Comparison of ENCODE assay signal across 1 cellular context in genomic region chr13:27953671-27954405, GRCh38.
TF ChIP-seq lines count a peak whose summit lies in the region.

No MANE protein-coding gene starts in this region.

TF ChIP-seq in HEK293, 187 proteins besides CTCF, POLR2A, EP300 and RAD21 (continued from another document):
- TF ChIP-seq ZNF560 (tag by site-specific recombination; IDR thresholded peaks at IDR 0.05; ENCODE audit: borderline replicate concordance) (peak; percentile 98), ZNF561 (tag by site-specific recombination; IDR thresholded peaks at IDR 0.05; ENCODE audit: borderline replicate concordance) (no peak), ZSCAN5A (tag by site-specific recombination; IDR thresholded peaks at IDR 0.05) (no peak), ZNF366 (tag by site-specific recombination; conservative IDR thresholded peaks at IDR 0.05) (no peak), ZNF791 (tag by site-specific recombination; IDR thresholded peaks at IDR 0.05) (no peak), ZNF792 (tag by site-specific recombination; IDR thresholded peaks at IDR 0.05) (no peak), ZXDB (tag by site-specific recombination; IDR thresholded peaks at IDR 0.05) (peak; percentile 40; the same call in 1 of the 2 replicates), ZFHX2 (tag by site-specific recombination; conservative IDR thresholded peaks at IDR 0.05) (no peak), ZNF114 (tag by site-specific recombination; IDR thresholded peaks at IDR 0.05) (no peak), ZBTB7A (tag by site-specific recombination; IDR thresholded peaks at IDR 0.05; ENCODE audit: low read depth) (no peak), EGR2 (tag by site-specific recombination; IDR thresholded peaks at IDR 0.05; ENCODE audit: low read depth) (no peak), ZNF660 (tag by site-specific recombination; IDR thresholded peaks at IDR 0.05) (peak; percentile 72; the same call in 1 of the 2 replicates), ZNF830 (tag by site-specific recombination; IDR thresholded peaks at IDR 0.05; ENCODE audit: low read depth) (no peak), GLIS2 (tag by site-specific recombination; IDR thresholded peaks at IDR 0.05) (no peak), MEIS1 (CRISPR knock-in tag; IDR thresholded peaks at IDR 0.05; ENCODE audit: borderline replicate concordance) (no peak), ZBTB20 (tag by site-specific recombination; IDR thresholded peaks at IDR 0.05) (no peak), HIC1 (tag by site-specific recombination; IDR thresholded peaks at IDR 0.05) (no peak), PRDM10 (tag by site-specific recombination; IDR thresholded peaks at IDR 0.05) (0 out of 2 replicates have a peak, but pooled peaks have one; percentile 18), HOXC10 (CRISPR knock-in tag; IDR thresholded peaks at IDR 0.05) (no peak), ZNF843 (tag by site-specific recombination; IDR thresholded peaks at IDR 0.05) (no peak), ZNF580 (tag by site-specific recombination; IDR thresholded peaks at IDR 0.05) (no peak), ZNF777 (tag by site-specific recombination; IDR thresholded peaks at IDR 0.05; ENCODE audit: borderline replicate concordance) (no peak), ZNF449 (tag by site-specific recombination; IDR thresholded peaks at IDR 0.05) (no peak), ZNF48 (tag by site-specific recombination; IDR thresholded peaks at IDR 0.05) (no peak), ZNF223 (tag by site-specific recombination; IDR thresholded peaks at IDR 0.05) (no peak), BCL11A (tag by site-specific recombination; IDR thresholded peaks at IDR 0.05; ENCODE audit: low read depth) (no peak), ZFP69B (tag by site-specific recombination; IDR thresholded peaks at IDR 0.05) (no peak), ZNF394 (tag by site-specific recombination; IDR thresholded peaks at IDR 0.05; ENCODE audit: borderline replicate concordance) (0 out of 2 replicates have a peak, but pooled peaks have one; percentile 39), ZNF610 (tag by site-specific recombination; IDR thresholded peaks at IDR 0.05; ENCODE audit: borderline replicate concordance) (no peak), ZNF629 (tag by site-specific recombination; IDR thresholded peaks at IDR 0.05) (no peak), ZNF202 (tag by site-specific recombination; IDR thresholded peaks at IDR 0.05; ENCODE audit: borderline replicate concordance) (no peak), SALL2 (tag by site-specific recombination; IDR thresholded peaks at IDR 0.05; ENCODE audit: borderline replicate concordance) (no peak), ZNF488 (tag by site-specific recombination; IDR thresholded peaks at IDR 0.05) (no peak), ZNF677 (tag by site-specific recombination; IDR thresholded peaks at IDR 0.05) (peak; percentile 18; the same call in 1 of the 2 replicates), ZNF664 (tag by site-specific recombination; IDR thresholded peaks at IDR 0.05) (no peak), ZNF140 (tag by site-specific recombination; IDR thresholded peaks at IDR 0.05) (no peak), ZBTB48 (tag by site-specific recombination; IDR thresholded peaks at IDR 0.05) (no peak), ZBTB17 (tag by site-specific recombination; IDR thresholded peaks at IDR 0.05) (no peak), ZBTB8A (tag by site-specific recombination; IDR thresholded peaks at IDR 0.05) (peak; percentile 75), HOXD13 (CRISPR knock-in tag; IDR thresholded peaks at IDR 0.05; ENCODE audit: borderline replicate concordance) (no peak), ZNF530 (tag by site-specific recombination; IDR thresholded peaks at IDR 0.05; ENCODE audit: low read depth) (no peak), ZNF529 (tag by site-specific recombination; IDR thresholded peaks at IDR 0.05; ENCODE audit: insufficient replicate concordance) (no peak), ZSCAN30 (tag by site-specific recombination; IDR thresholded peaks at IDR 0.05) (peak; percentile 95), ZNF221 (tag by site-specific recombination; IDR thresholded peaks at IDR 0.05; ENCODE audit: borderline replicate concordance) (no peak), ZFP37 (tag by site-specific recombination; IDR thresholded peaks at IDR 0.05) (no peak), ZNF10 (tag by site-specific recombination; IDR thresholded peaks at IDR 0.05) (no peak), YY2 (tag by site-specific recombination; IDR thresholded peaks at IDR 0.05) (no peak)
- TF ChIP-seq, protein P1, sequence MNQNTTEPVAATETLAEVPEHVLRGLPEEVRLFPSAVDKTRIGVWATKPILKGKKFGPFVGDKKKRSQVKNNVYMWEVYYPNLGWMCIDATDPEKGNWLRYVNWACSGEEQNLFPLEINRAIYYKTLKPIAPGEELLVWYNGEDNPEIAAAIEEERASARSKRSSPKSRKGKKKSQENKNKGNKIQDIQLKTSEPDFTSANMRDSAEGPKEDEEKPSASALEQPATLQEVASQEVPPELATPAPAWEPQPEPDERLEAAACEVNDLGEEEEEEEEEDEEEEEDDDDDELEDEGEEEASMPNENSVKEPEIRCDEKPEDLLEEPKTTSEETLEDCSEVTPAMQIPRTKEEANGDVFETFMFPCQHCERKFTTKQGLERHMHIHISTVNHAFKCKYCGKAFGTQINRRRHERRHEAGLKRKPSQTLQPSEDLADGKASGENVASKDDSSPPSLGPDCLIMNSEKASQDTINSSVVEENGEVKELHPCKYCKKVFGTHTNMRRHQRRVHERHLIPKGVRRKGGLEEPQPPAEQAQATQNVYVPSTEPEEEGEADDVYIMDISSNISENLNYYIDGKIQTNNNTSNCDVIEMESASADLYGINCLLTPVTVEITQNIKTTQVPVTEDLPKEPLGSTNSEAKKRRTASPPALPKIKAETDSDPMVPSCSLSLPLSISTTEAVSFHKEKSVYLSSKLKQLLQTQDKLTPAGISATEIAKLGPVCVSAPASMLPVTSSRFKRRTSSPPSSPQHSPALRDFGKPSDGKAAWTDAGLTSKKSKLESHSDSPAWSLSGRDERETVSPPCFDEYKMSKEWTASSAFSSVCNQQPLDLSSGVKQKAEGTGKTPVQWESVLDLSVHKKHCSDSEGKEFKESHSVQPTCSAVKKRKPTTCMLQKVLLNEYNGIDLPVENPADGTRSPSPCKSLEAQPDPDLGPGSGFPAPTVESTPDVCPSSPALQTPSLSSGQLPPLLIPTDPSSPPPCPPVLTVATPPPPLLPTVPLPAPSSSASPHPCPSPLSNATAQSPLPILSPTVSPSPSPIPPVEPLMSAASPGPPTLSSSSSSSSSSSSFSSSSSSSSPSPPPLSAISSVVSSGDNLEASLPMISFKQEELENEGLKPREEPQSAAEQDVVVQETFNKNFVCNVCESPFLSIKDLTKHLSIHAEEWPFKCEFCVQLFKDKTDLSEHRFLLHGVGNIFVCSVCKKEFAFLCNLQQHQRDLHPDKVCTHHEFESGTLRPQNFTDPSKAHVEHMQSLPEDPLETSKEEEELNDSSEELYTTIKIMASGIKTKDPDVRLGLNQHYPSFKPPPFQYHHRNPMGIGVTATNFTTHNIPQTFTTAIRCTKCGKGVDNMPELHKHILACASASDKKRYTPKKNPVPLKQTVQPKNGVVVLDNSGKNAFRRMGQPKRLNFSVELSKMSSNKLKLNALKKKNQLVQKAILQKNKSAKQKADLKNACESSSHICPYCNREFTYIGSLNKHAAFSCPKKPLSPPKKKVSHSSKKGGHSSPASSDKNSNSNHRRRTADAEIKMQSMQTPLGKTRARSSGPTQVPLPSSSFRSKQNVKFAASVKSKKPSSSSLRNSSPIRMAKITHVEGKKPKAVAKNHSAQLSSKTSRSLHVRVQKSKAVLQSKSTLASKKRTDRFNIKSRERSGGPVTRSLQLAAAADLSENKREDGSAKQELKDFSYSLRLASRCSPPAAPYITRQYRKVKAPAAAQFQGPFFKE (tag by site-specific recombination; IDR thresholded peaks at IDR 0.05; ENCODE audit: borderline replicate concordance): no peak
